ENCODE assay signal across 9 cellular contexts in genomic region chr17:68011199-68011665, GRCh38.
DNase-seq lines count a peak whose midpoint lies in the region; ATAC-seq lines count a peak whose summit lies in the region.
"Had no signal": no experiment of that assay in that cellular context is flagged by ENCODE, and none has a peak within 500 bp of the region (broad histone marks: within the 10 kb centered on the region; RNA-seq: fewer than 3 reads in every experiment).

No MANE protein-coding gene starts in this region.

- H3K9me3 Mint-ChIP-seq in activated naive CD8-positive, alpha-beta T cell treated with anti-CD3 and anti-CD28 coated beads, Interleukin-2, amount 50 U/mL, for 24 hours: no peaks in the 10 kb centered on the region

- H3K9me3 ChIP-seq in iPS-15b (ENCODE audit: control insufficient read depth, insufficient read depth, low read length): no peaks in the 10 kb centered on the region

- no peak overlapping the region for H3K9ac ChIP-seq in iPS-15b (ENCODE audit: low read depth, low read length)

- H3K36me3 Mint-ChIP-seq in activated naive CD8-positive, alpha-beta T cell treated with anti-CD3 and anti-CD28 coated beads, Interleukin-2, amount 50 U/mL, for 24 hours (ENCODE audit: low read depth): no peaks in the 10 kb centered on the region

- no peaks in the 10 kb centered on the region for H3K27me3 ChIP-seq in iPS-15b (ENCODE audit: control insufficient read depth, insufficient read depth, low read length)

- H3K4me1 Mint-ChIP-seq in activated naive CD8-positive, alpha-beta T cell treated with anti-CD3 and anti-CD28 coated beads, Interleukin-2, amount 50 U/mL, for 24 hours: peaks cover 5% of the 10 kb centered on the region

- no peaks in the 10 kb centered on the region for H3K36me3 ChIP-seq in iPS-15b (ENCODE audit: control insufficient read depth, insufficient read depth, low read length)

- ATAC-seq in HG03175 (IDR thresholded peaks at IDR 0.05; ENCODE audit: unreplicated experiment) (peak; percentile 62), GM21390 (IDR thresholded peaks at IDR 0.05; ENCODE audit: unreplicated experiment) (no peak), GM18498 (IDR thresholded peaks at IDR 0.05; ENCODE audit: unreplicated experiment) (no peak)
- peak; percentile 77 for ATAC-seq in activated naive CD8-positive, alpha-beta T cell treated with anti-CD3 and anti-CD28 coated beads, Interleukin-2, amount 50 U/mL, for 24 hours

- no peaks in the 10 kb centered on the region for H3K4me1 ChIP-seq in iPS-15b (ENCODE audit: control insufficient read depth, insufficient read depth, low read length)

- H3K4me3 ChIP-seq in iPS-15b (ENCODE audit: low read depth, low read length): peak overlapping the region; percentile 41
- H3K4me3 ChIP-seq: SK-N-MC had no signal

- H3K27ac Mint-ChIP-seq in activated naive CD8-positive, alpha-beta T cell treated with anti-CD3 and anti-CD28 coated beads, Interleukin-2, amount 50 U/mL, for 24 hours: no peak overlapping the region

- DNase-seq in DMS153 treated with DMSO at 0.1 percent for 48 hours (lab: John Stamatoyannopoulos, UW; ENCODE audit: unreplicated experiment): peak; percentile 16
- DNase-seq in SW480 (ENCODE audit: low spot score): peak; percentile 57
- DNase-seq in activated naive CD8-positive, alpha-beta T cell treated with anti-CD3 and anti-CD28 coated beads, Interleukin-2, amount 50 U/mL, for 24 hours: peak; percentile 80
- DNase-seq in stimulated activated CD4-positive, alpha-beta T cell treated with anti-CD3 and anti-CD28 coated beads, Interleukin-1b, Interleukin-23, amount 100 ng/mL, for 48 hours: peak; percentile 60

- H3K4me3 Mint-ChIP-seq in activated naive CD8-positive, alpha-beta T cell treated with anti-CD3 and anti-CD28 coated beads, Interleukin-2, amount 50 U/mL, for 24 hours: peak overlapping the region; percentile 49

- H3K27me3 Mint-ChIP-seq in activated naive CD8-positive, alpha-beta T cell treated with anti-CD3 and anti-CD28 coated beads, Interleukin-2, amount 50 U/mL, for 24 hours: peaks cover 1% of the 10 kb centered on the region

Comparison
In these comparisons a context has a peak if more than half of its experiments do, and no peak if none do; other contexts are left out.
1. DNase-seq: peak in every context shown above with its lines; median percentile 80 in activated naive CD8-positive, alpha-beta T cell treated with anti-CD3 and anti-CD28 coated beads, Interleukin-2, amount 50 U/mL, for 24 hours; 60 in stimulated activated CD4-positive, alpha-beta T cell treated with anti-CD3 and anti-CD28 coated beads, Interleukin-1b, Interleukin-23, amount 100 ng/mL, for 48 hours; 57 in SW480; 16 in DMS153 treated with DMSO at 0.1 percent for 48 hours.
2. ATAC-seq: peak in HG03175 (single experiment) and activated naive CD8-positive, alpha-beta T cell treated with anti-CD3 and anti-CD28 coated beads, Interleukin-2, amount 50 U/mL, for 24 hours (single experiment); none in GM21390 (single experiment) and GM18498 (single experiment).